In genomic region chr20:38748097-38748862, GRCh38 we compare ENCODE assay signal across 1 cellular context.
TF ChIP-seq lines count a peak whose summit lies in the region.

Gene ACTR5, plus strand, starts transcription at chr20:38748460. Its CDS starts 19 bp downstream, at chr20:38748479.

TF ChIP-seq in HepG2, 621 proteins besides CTCF, POLR2A, EP300 and RAD21 (continued from another document and continues in another):
- peak; percentile 42; the same call in 1 of the 2 replicates for TF ChIP-seq ARID5B (CRISPR knock-in tag; IDR thresholded peaks at IDR 0.05)
- TF ChIP-seq, protein P1, sequence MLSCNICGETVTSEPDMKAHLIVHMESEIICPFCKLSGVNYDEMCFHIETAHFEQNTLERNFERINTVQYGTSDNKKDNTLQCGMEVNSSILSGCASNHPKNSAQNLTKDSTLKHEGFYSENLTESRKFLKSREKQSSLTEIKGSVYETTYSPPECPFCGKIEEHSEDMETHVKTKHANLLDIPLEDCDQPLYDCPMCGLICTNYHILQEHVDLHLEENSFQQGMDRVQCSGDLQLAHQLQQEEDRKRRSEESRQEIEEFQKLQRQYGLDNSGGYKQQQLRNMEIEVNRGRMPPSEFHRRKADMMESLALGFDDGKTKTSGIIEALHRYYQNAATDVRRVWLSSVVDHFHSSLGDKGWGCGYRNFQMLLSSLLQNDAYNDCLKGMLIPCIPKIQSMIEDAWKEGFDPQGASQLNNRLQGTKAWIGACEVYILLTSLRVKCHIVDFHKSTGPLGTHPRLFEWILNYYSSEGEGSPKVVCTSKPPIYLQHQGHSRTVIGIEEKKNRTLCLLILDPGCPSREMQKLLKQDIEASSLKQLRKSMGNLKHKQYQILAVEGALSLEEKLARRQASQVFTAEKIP (CRISPR knock-in tag; IDR thresholded peaks at IDR 0.05; ENCODE audit: borderline replicate concordance): no peak
- peak; percentile 94 for TF ChIP-seq MYC (CRISPR knock-in tag; IDR thresholded peaks at IDR 0.05; ENCODE audit: borderline replicate concordance)
- no peak; the same call in 1 of the 2 replicates for TF ChIP-seq KDM3A (CRISPR knock-in tag; IDR thresholded peaks at IDR 0.05; ENCODE audit: low read depth)
- TF ChIP-seq ATRX (CRISPR knock-in tag; IDR thresholded peaks at IDR 0.05; ENCODE audit: borderline replicate concordance): no peak
- TF ChIP-seq SP4 (CRISPR knock-in tag; IDR thresholded peaks at IDR 0.05): peak; percentile 98
- TF ChIP-seq SRSF1 (optimal IDR thresholded peaks at IDR 0.05; ENCODE audit: low read depth, low read length): no peak
- TF ChIP-seq ARHGAP35 (CRISPR knock-in tag; IDR thresholded peaks at IDR 0.05; ENCODE audit: borderline replicate concordance): peak; percentile 97
- TF ChIP-seq ETV6 (CRISPR knock-in tag; conservative IDR thresholded peaks at IDR 0.05): peak; percentile 95; the same call in 1 of the 2 replicates
- peak; percentile 24; the same call in 1 of the 2 replicates for TF ChIP-seq ZNF605 (CRISPR knock-in tag; IDR thresholded peaks at IDR 0.05)
- 0 out of 2 replicates have a peak, but pooled peaks have one; percentile 73 for TF ChIP-seq ZNF296 (CRISPR knock-in tag; conservative IDR thresholded peaks at IDR 0.05)
- no peak for TF ChIP-seq SMC3 (IDR thresholded peaks at IDR 0.05; ENCODE audit: low read length)
- TF ChIP-seq XBP1 (CRISPR knock-in tag; IDR thresholded peaks at IDR 0.05): no peak
- TF ChIP-seq ETV5 (CRISPR knock-in tag; IDR thresholded peaks at IDR 0.05; ENCODE audit: borderline replicate concordance): peak; percentile 62
- peak; percentile 90 for TF ChIP-seq MED8 (CRISPR knock-in tag; IDR thresholded peaks at IDR 0.05; ENCODE audit: insufficient replicate concordance)
- peak; percentile 67 for TF ChIP-seq ESRRA (CRISPR knock-in tag; IDR thresholded peaks at IDR 0.05; ENCODE audit: low read depth)
- TF ChIP-seq, protein P2, sequence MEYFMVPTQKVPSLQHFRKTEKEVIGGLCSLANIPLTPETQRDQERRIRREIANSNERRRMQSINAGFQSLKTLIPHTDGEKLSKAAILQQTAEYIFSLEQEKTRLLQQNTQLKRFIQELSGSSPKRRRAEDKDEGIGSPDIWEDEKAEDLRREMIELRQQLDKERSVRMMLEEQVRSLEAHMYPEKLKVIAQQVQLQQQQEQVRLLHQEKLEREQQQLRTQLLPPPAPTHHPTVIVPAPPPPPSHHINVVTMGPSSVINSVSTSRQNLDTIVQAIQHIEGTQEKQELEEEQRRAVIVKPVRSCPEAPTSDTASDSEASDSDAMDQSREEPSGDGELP (IDR thresholded peaks at IDR 0.05; ENCODE audit: borderline replicate concordance, low read depth): no peak
- TF ChIP-seq ZNF17 (CRISPR knock-in tag; IDR thresholded peaks at IDR 0.05): no peak
- TF ChIP-seq SALL2 (CRISPR knock-in tag; IDR thresholded peaks at IDR 0.05): peak; percentile 99
- TF ChIP-seq SRY (CRISPR knock-in tag; IDR thresholded peaks at IDR 0.05): peak; percentile 97
- TF ChIP-seq HNF1B (CRISPR knock-in tag; IDR thresholded peaks at IDR 0.05): no peak; the same call in 1 of the 2 replicates
- no peak for TF ChIP-seq MNT (IDR thresholded peaks at IDR 0.05)
- TF ChIP-seq PCBP2 (optimal IDR thresholded peaks at IDR 0.05; ENCODE audit: low read depth, low read length, poor library complexity, severe bottlenecking): no peak
- TF ChIP-seq ZNF761 (CRISPR knock-in tag; conservative IDR thresholded peaks at IDR 0.05): peak; percentile 98
- TF ChIP-seq CHD4 (IDR thresholded peaks at IDR 0.05; ENCODE audit: borderline replicate concordance, low read length): no peak
- peak; percentile 76 for TF ChIP-seq ZNF556 (CRISPR knock-in tag; IDR thresholded peaks at IDR 0.05; ENCODE audit: borderline replicate concordance)
- peak; percentile 93 for TF ChIP-seq HOXD1 (CRISPR knock-in tag; IDR thresholded peaks at IDR 0.05)
- no peak for TF ChIP-seq HDAC6 (IDR thresholded peaks at IDR 0.05; ENCODE audit: low read depth, low read length)
- TF ChIP-seq ZZZ3 (CRISPR knock-in tag; IDR thresholded peaks at IDR 0.05; ENCODE audit: borderline replicate concordance): 0 out of 2 replicates have a peak, but pooled peaks have one; percentile 43
- peak; percentile 97 for TF ChIP-seq YY1 (IDR thresholded peaks at IDR 0.05; ENCODE audit: insufficient read depth, insufficient replicate concordance, low read depth, low read length)
- no peak; the same call in 1 of the 2 replicates for TF ChIP-seq GTF2F1 (IDR thresholded peaks at IDR 0.05; ENCODE audit: low read length)
- TF ChIP-seq, protein P3, sequence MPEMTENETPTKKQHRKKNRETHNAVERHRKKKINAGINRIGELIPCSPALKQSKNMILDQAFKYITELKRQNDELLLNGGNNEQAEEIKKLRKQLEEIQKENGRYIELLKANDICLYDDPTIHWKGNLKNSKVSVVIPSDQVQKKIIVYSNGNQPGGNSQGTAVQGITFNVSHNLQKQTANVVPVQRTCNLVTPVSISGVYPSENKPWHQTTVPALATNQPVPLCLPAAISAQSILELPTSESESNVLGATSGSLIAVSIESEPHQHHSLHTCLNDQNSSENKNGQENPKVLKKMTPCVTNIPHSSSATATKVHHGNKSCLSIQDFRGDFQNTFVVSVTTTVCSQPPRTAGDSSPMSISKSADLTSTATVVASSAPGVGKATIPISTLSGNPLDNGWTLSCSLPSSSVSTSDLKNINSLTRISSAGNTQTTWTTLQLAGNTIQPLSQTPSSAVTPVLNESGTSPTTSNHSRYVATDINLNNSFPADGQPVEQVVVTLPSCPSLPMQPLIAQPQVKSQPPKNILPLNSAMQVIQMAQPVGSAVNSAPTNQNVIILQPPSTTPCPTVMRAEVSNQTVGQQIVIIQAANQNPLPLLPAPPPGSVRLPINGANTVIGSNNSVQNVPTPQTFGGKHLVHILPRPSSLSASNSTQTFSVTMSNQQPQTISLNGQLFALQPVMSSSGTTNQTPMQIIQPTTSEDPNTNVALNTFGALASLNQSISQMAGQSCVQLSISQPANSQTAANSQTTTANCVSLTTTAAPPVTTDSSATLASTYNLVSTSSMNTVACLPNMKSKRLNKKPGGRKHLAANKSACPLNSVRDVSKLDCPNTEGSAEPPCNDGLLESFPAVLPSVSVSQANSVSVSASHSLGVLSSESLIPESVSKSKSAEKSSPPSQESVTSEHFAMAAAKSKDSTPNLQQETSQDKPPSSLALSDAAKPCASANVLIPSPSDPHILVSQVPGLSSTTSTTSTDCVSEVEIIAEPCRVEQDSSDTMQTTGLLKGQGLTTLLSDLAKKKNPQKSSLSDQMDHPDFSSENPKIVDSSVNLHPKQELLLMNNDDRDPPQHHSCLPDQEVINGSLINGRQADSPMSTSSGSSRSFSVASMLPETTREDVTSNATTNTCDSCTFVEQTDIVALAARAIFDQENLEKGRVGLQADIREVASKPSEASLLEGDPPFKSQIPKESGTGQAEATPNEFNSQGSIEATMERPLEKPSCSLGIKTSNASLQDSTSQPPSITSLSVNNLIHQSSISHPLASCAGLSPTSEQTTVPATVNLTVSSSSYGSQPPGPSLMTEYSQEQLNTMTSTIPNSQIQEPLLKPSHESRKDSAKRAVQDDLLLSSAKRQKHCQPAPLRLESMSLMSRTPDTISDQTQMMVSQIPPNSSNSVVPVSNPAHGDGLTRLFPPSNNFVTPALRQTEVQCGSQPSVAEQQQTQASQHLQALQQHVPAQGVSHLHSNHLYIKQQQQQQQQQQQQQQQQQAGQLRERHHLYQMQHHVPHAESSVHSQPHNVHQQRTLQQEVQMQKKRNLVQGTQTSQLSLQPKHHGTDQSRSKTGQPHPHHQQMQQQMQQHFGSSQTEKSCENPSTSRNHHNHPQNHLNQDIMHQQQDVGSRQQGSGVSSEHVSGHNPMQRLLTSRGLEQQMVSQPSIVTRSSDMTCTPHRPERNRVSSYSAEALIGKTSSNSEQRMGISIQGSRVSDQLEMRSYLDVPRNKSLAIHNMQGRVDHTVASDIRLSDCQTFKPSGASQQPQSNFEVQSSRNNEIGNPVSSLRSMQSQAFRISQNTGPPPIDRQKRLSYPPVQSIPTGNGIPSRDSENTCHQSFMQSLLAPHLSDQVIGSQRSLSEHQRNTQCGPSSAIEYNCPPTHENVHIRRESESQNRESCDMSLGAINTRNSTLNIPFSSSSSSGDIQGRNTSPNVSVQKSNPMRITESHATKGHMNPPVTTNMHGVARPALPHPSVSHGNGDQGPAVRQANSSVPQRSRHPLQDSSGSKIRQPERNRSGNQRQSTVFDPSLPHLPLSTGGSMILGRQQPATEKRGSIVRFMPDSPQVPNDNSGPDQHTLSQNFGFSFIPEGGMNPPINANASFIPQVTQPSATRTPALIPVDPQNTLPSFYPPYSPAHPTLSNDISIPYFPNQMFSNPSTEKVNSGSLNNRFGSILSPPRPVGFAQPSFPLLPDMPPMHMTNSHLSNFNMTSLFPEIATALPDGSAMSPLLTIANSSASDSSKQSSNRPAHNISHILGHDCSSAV (CRISPR knock-in tag; IDR thresholded peaks at IDR 0.05; ENCODE audit: borderline replicate concordance): no peak; the same call in 1 of the 2 replicates
- no peak for TF ChIP-seq RFX1 (IDR thresholded peaks at IDR 0.05)
- TF ChIP-seq NBN (conservative IDR thresholded peaks at IDR 0.05): no peak
- TF ChIP-seq FOSL1 (CRISPR knock-in tag; IDR thresholded peaks at IDR 0.05; ENCODE audit: borderline replicate concordance): no peak; the same call in 1 of the 2 replicates
- TF ChIP-seq ZFP36 (IDR thresholded peaks at IDR 0.05; ENCODE audit: borderline replicate concordance, low read depth, low read length, partially characterized antibody): no peak
- TF ChIP-seq CCAR2 (optimal IDR thresholded peaks at IDR 0.05; ENCODE audit: low read depth, low read length): peak; percentile 17
- peak; percentile 77; the same call in 1 of the 2 replicates for TF ChIP-seq ZNF674 (CRISPR knock-in tag; IDR thresholded peaks at IDR 0.05; ENCODE audit: low read depth)
